ENCODE assay signal across 1 cellular context in genomic region chr17:67247416-67247900, GRCh38.
TF ChIP-seq lines count a peak whose summit lies in the region.

No MANE protein-coding gene starts in this region.

TF ChIP-seq in HepG2, 621 proteins besides CTCF, POLR2A, EP300 and RAD21 (continued from another document and continues in another):
- TF ChIP-seq, protein P1, sequence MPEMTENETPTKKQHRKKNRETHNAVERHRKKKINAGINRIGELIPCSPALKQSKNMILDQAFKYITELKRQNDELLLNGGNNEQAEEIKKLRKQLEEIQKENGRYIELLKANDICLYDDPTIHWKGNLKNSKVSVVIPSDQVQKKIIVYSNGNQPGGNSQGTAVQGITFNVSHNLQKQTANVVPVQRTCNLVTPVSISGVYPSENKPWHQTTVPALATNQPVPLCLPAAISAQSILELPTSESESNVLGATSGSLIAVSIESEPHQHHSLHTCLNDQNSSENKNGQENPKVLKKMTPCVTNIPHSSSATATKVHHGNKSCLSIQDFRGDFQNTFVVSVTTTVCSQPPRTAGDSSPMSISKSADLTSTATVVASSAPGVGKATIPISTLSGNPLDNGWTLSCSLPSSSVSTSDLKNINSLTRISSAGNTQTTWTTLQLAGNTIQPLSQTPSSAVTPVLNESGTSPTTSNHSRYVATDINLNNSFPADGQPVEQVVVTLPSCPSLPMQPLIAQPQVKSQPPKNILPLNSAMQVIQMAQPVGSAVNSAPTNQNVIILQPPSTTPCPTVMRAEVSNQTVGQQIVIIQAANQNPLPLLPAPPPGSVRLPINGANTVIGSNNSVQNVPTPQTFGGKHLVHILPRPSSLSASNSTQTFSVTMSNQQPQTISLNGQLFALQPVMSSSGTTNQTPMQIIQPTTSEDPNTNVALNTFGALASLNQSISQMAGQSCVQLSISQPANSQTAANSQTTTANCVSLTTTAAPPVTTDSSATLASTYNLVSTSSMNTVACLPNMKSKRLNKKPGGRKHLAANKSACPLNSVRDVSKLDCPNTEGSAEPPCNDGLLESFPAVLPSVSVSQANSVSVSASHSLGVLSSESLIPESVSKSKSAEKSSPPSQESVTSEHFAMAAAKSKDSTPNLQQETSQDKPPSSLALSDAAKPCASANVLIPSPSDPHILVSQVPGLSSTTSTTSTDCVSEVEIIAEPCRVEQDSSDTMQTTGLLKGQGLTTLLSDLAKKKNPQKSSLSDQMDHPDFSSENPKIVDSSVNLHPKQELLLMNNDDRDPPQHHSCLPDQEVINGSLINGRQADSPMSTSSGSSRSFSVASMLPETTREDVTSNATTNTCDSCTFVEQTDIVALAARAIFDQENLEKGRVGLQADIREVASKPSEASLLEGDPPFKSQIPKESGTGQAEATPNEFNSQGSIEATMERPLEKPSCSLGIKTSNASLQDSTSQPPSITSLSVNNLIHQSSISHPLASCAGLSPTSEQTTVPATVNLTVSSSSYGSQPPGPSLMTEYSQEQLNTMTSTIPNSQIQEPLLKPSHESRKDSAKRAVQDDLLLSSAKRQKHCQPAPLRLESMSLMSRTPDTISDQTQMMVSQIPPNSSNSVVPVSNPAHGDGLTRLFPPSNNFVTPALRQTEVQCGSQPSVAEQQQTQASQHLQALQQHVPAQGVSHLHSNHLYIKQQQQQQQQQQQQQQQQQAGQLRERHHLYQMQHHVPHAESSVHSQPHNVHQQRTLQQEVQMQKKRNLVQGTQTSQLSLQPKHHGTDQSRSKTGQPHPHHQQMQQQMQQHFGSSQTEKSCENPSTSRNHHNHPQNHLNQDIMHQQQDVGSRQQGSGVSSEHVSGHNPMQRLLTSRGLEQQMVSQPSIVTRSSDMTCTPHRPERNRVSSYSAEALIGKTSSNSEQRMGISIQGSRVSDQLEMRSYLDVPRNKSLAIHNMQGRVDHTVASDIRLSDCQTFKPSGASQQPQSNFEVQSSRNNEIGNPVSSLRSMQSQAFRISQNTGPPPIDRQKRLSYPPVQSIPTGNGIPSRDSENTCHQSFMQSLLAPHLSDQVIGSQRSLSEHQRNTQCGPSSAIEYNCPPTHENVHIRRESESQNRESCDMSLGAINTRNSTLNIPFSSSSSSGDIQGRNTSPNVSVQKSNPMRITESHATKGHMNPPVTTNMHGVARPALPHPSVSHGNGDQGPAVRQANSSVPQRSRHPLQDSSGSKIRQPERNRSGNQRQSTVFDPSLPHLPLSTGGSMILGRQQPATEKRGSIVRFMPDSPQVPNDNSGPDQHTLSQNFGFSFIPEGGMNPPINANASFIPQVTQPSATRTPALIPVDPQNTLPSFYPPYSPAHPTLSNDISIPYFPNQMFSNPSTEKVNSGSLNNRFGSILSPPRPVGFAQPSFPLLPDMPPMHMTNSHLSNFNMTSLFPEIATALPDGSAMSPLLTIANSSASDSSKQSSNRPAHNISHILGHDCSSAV (CRISPR knock-in tag; IDR thresholded peaks at IDR 0.05; ENCODE audit: borderline replicate concordance) = no peak
- no peak for TF ChIP-seq CSRNP1 (CRISPR knock-in tag; IDR thresholded peaks at IDR 0.05)
- TF ChIP-seq HCFC1 (IDR thresholded peaks at IDR 0.05; ENCODE audit: low read depth, low read length) = no peak
- peak; percentile 16; the same call in 1 of the 2 replicates for TF ChIP-seq HBP1 (CRISPR knock-in tag; IDR thresholded peaks at IDR 0.05; ENCODE audit: low read depth)
- TF ChIP-seq, protein P2, sequence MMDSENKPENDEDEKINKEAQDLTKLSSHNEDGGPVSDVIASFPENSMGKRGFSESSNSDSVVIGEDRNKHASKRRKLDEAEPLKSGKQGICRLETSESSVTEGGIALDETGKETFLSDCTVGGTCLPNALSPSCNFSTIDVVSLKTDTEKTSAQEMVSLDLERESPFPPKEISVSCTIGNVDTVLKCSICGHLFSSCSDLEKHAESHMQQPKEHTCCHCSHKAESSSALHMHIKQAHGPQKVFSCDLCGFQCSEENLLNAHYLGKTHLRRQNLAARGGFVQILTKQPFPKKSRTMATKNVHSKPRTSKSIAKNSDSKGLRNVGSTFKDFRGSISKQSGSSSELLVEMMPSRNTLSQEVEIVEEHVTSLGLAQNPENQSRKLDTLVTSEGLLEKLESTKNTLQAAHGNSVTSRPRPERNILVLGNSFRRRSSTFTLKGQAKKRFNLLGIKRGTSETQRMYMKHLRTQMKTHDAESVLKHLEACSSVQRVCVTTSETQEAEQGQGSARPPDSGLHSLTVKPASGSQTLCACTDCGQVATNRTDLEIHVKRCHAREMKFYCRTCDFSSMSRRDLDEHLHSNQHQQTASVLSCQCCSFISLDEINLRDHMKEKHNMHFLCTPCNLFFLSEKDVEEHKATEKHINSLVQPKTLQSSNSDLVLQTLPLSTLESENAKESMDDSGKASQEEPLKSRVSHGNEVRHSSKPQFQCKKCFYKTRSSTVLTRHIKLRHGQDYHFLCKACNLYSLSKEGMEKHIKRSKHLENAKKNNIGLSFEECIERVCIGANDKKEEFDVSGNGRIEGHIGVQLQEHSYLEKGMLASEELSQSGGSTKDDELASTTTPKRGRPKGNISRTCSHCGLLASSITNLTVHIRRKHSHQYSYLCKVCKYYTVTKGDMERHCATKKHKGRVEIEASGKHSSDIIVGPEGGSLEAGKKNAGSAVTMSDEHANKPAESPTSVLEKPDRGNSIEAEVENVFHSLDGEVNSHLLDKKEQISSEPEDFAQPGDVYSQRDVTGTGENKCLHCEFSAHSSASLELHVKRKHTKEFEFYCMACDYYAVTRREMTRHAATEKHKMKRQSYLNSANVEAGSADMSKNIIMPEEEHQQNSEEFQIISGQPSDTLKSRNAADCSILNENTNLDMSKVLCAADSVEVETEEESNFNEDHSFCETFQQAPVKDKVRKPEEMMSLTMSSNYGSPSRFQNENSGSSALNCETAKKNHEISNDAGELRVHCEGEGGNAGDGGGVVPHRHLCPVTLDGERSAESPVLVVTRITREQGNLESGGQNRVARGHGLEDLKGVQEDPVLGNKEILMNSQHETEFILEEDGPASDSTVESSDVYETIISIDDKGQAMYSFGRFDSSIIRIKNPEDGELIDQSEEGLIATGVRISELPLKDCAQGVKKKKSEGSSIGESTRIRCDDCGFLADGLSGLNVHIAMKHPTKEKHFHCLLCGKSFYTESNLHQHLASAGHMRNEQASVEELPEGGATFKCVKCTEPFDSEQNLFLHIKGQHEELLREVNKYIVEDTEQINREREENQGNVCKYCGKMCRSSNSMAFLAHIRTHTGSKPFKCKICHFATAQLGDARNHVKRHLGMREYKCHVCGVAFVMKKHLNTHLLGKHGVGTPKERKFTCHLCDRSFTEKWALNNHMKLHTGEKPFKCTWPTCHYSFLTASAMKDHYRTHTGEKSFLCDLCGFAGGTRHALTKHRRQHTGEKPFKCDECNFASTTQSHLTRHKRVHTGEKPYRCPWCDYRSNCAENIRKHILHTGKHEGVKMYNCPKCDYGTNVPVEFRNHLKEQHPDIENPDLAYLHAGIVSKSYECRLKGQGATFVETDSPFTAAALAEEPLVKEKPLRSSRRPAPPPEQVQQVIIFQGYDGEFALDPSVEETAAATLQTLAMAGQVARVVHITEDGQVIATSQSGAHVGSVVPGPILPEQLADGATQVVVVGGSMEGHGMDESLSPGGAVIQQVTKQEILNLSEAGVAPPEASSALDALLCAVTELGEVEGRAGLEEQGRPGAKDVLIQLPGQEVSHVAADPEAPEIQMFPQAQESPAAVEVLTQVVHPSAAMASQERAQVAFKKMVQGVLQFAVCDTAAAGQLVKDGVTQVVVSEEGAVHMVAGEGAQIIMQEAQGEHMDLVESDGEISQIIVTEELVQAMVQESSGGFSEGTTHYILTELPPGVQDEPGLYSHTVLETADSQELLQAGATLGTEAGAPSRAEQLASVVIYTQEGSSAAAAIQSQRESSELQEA (CRISPR knock-in tag; IDR thresholded peaks at IDR 0.05; ENCODE audit: not compliant biosample characterization) = no peak
- TF ChIP-seq MTA1 (CRISPR knock-in tag; IDR thresholded peaks at IDR 0.05; ENCODE audit: borderline replicate concordance) = no peak; the same call in 1 of the 2 replicates
- TF ChIP-seq PRPF4 (IDR thresholded peaks at IDR 0.05; ENCODE audit: low read depth, low read length, poor library complexity, severe bottlenecking) = no peak
- TF ChIP-seq, protein P3, sequence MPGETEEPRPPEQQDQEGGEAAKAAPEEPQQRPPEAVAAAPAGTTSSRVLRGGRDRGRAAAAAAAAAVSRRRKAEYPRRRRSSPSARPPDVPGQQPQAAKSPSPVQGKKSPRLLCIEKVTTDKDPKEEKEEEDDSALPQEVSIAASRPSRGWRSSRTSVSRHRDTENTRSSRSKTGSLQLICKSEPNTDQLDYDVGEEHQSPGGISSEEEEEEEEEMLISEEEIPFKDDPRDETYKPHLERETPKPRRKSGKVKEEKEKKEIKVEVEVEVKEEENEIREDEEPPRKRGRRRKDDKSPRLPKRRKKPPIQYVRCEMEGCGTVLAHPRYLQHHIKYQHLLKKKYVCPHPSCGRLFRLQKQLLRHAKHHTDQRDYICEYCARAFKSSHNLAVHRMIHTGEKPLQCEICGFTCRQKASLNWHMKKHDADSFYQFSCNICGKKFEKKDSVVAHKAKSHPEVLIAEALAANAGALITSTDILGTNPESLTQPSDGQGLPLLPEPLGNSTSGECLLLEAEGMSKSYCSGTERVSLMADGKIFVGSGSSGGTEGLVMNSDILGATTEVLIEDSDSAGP (CRISPR knock-in tag; IDR thresholded peaks at IDR 0.05; ENCODE audit: borderline replicate concordance) = peak; percentile 61
- no peak for TF ChIP-seq MYNN (CRISPR knock-in tag; IDR thresholded peaks at IDR 0.05; ENCODE audit: low read depth)
- TF ChIP-seq ZNF839 (CRISPR knock-in tag; IDR thresholded peaks at IDR 0.05; ENCODE audit: borderline replicate concordance) = no peak
- TF ChIP-seq, protein P4, sequence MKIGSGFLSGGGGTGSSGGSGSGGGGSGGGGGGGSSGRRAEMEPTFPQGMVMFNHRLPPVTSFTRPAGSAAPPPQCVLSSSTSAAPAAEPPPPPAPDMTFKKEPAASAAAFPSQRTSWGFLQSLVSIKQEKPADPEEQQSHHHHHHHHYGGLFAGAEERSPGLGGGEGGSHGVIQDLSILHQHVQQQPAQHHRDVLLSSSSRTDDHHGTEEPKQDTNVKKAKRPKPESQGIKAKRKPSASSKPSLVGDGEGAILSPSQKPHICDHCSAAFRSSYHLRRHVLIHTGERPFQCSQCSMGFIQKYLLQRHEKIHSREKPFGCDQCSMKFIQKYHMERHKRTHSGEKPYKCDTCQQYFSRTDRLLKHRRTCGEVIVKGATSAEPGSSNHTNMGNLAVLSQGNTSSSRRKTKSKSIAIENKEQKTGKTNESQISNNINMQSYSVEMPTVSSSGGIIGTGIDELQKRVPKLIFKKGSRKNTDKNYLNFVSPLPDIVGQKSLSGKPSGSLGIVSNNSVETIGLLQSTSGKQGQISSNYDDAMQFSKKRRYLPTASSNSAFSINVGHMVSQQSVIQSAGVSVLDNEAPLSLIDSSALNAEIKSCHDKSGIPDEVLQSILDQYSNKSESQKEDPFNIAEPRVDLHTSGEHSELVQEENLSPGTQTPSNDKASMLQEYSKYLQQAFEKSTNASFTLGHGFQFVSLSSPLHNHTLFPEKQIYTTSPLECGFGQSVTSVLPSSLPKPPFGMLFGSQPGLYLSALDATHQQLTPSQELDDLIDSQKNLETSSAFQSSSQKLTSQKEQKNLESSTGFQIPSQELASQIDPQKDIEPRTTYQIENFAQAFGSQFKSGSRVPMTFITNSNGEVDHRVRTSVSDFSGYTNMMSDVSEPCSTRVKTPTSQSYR (CRISPR knock-in tag; IDR thresholded peaks at IDR 0.05; ENCODE audit: borderline replicate concordance) = no peak
- TF ChIP-seq, protein P5, sequence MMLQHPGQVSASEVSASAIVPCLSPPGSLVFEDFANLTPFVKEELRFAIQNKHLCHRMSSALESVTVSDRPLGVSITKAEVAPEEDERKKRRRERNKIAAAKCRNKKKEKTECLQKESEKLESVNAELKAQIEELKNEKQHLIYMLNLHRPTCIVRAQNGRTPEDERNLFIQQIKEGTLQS (CRISPR knock-in tag; IDR thresholded peaks at IDR 0.05) = no peak
- TF ChIP-seq FOXO1 (CRISPR knock-in tag; IDR thresholded peaks at IDR 0.05) = no peak
- TF ChIP-seq ZNF225 (CRISPR knock-in tag; IDR thresholded peaks at IDR 0.05) = 0 out of 2 replicates have a peak, but pooled peaks have one; percentile 64
- TF ChIP-seq ZNF83 (CRISPR knock-in tag; IDR thresholded peaks at IDR 0.05; ENCODE audit: borderline replicate concordance) = 0 out of 2 replicates have a peak, but pooled peaks have one; percentile 28
- peak; percentile 62; the same call in 1 of the 2 replicates for TF ChIP-seq ZBTB38 (CRISPR knock-in tag; IDR thresholded peaks at IDR 0.05)
- 0 out of 2 replicates have a peak, but pooled peaks have one; percentile 5 for TF ChIP-seq ZNF263 (CRISPR knock-in tag; IDR thresholded peaks at IDR 0.05)
- TF ChIP-seq NONO (IDR thresholded peaks at IDR 0.05) = no peak
- no peak for TF ChIP-seq NONO (CRISPR knock-in tag; conservative IDR thresholded peaks at IDR 0.05)
- 0 out of 2 replicates have a peak, but pooled peaks have one; percentile 18 for TF ChIP-seq ZNF569 (CRISPR knock-in tag; IDR thresholded peaks at IDR 0.05; ENCODE audit: borderline replicate concordance)
- TF ChIP-seq ZNF143 (CRISPR knock-in tag; IDR thresholded peaks at IDR 0.05) = 0 out of 2 replicates have a peak, but pooled peaks have one; percentile 12
- no peak for TF ChIP-seq AKAP8 (CRISPR knock-in tag; IDR thresholded peaks at IDR 0.05)
- TF ChIP-seq YEATS4 (CRISPR knock-in tag; IDR thresholded peaks at IDR 0.05; ENCODE audit: borderline replicate concordance) = peak; percentile 49; the same call in 1 of the 2 replicates
- no peak for TF ChIP-seq SOX5 (CRISPR knock-in tag; IDR thresholded peaks at IDR 0.05; ENCODE audit: borderline replicate concordance)
- no peak for TF ChIP-seq THAP11 (CRISPR knock-in tag; IDR thresholded peaks at IDR 0.05)
- no peak for TF ChIP-seq PITX1 (CRISPR knock-in tag; IDR thresholded peaks at IDR 0.05)
- TF ChIP-seq ZBTB3 (CRISPR knock-in tag; IDR thresholded peaks at IDR 0.05; ENCODE audit: borderline replicate concordance, low read depth) = 0 out of 2 replicates have a peak, but pooled peaks have one; percentile 1
